ENCODE assay signal across 8 cellular contexts in genomic region chr18:21109936-21110666, GRCh38. TPM values are rescaled to one million over a fixed set of nuclear protein-coding genes. Genes with fewer than 3 reads are reported as not detected.
DNase-seq lines count a peak whose midpoint lies in the region; ATAC-seq and TF ChIP-seq lines count a peak whose summit lies in the region.

No MANE protein-coding gene starts in this region.

- H3K4me1 ChIP-seq in MM.1S (ENCODE audit: low read length) (peaks cover 8% of the 10 kb centered on the region; the same call in 1 of the 2 replicates), endodermal cell (ENCODE audit: control insufficient read depth, insufficient read depth, low read length) (no peaks in the 10 kb centered on the region), trophoblast cell (ENCODE audit: control insufficient read depth in 1 of 2, insufficient read depth in 2 of 2, low read length in 2 of 2) (no peaks in the 10 kb centered on the region)

- H3F3A ChIP-seq in MM.1S (ENCODE audit: insufficient read depth, low read length) = peaks cover 16% of the 10 kb centered on the region; the same call in 1 of the 2 replicates

- H2AFZ ChIP-seq in MM.1S (ENCODE audit: low read length) = peak overlapping the region; percentile 95; the same call in 1 of the 2 replicates
- no peak overlapping the region for H2AFZ ChIP-seq in trophoblast cell (ENCODE audit: insufficient read depth, low read length, poor library complexity)

- peaks cover 2% of the 10 kb centered on the region for H3K36me3 Mint-ChIP-seq in endodermal cell (ENCODE audit: low read depth)

- H3K9me3 Mint-ChIP-seq in endodermal cell = no peaks in the 10 kb centered on the region

- H3K27me3 ChIP-seq in GM06990 (replicated peaks; ENCODE audit: control insufficient read depth, insufficient read depth, low read length) (no peaks in the 10 kb centered on the region), MM.1S (replicated peaks; ENCODE audit: insufficient read depth, low read length) (no peaks in the 10 kb centered on the region), endodermal cell (ENCODE audit: control insufficient read depth, insufficient read depth, low read length, poor library complexity, severe bottlenecking) (no peaks in the 10 kb centered on the region), trophoblast cell (ENCODE audit: insufficient read depth, low read length) (no peaks in the 10 kb centered on the region)

- H2BK120ac ChIP-seq in trophoblast cell (ENCODE audit: insufficient read depth, low read length, poor library complexity) = no peak overlapping the region

- TF ChIP-seq CTCF in GM06990 (IDR thresholded peaks at IDR 0.05; ENCODE audit: insufficient read depth, low read length, poor library complexity, severe bottlenecking) (no peak), MM.1S (IDR thresholded peaks at IDR 0.05; ENCODE audit: low read length) (no peak), endodermal cell (conservative IDR thresholded peaks at IDR 0.05) (no peak)

- H3K79me2 ChIP-seq in MM.1S (ENCODE audit: low read length) (peaks cover 64% of the 10 kb centered on the region), trophoblast cell (ENCODE audit: control insufficient read depth, insufficient read depth, low read length, poor library complexity) (peaks cover 13% of the 10 kb centered on the region)

- no peak overlapping the region for H3K14ac ChIP-seq in trophoblast cell (ENCODE audit: low read length)

- no peak overlapping the region for H2AK5ac ChIP-seq in trophoblast cell (ENCODE audit: low read length)

- peak overlapping the region; percentile 82 for H3K4me2 ChIP-seq in MM.1S (ENCODE audit: low read depth, low read length)
- H3K4me2 ChIP-seq in trophoblast cell (ENCODE audit: low read length) = peak overlapping the region; percentile 79

- peaks cover 14% of the 10 kb centered on the region for H3K27me3 Mint-ChIP-seq in endodermal cell (ENCODE audit: insufficient read depth)

- DNase-seq in GM06990 (ENCODE audit: extremely low read depth, insufficient read length) (peak; percentile 21), MM.1S (peak; percentile 21), endodermal cell (no peak), trophoblast cell (no peak), cerebellum (ENCODE audit: low spot score) (no peak), NCI-H146 (lab: John Stamatoyannopoulos, UW) (no peak), NCI-H1105 (lab: John Stamatoyannopoulos, UW) (no peak)

- H2BK12ac ChIP-seq in trophoblast cell (ENCODE audit: low read length) = no peak overlapping the region

- peaks cover 23% of the 10 kb centered on the region for H4K20me1 ChIP-seq in MM.1S (ENCODE audit: insufficient read depth, low read length)

- H4K91ac ChIP-seq in trophoblast cell (ENCODE audit: low read depth, low read length) = no peak overlapping the region

- peak overlapping the region; percentile 91 for H3K4me3 ChIP-seq in GM06990 (replicated peaks; ENCODE audit: low read depth, low read length)
- peak overlapping the region; percentile 99 for H3K4me3 ChIP-seq in MM.1S (ENCODE audit: low read length)
- peak overlapping the region; percentile 100 for H3K4me3 ChIP-seq in endodermal cell (ENCODE audit: low read length)
- H3K4me3 ChIP-seq in trophoblast cell (ENCODE audit: low read depth, low read length) = peak overlapping the region; percentile 94

- 2 to 3% methylated on average over 7 to 8 of the region's 8 CpGs for WGBS in endodermal cell (ENCODE audit: insufficient coverage in 1 of 2, insufficient read length in 1 of 2), 2 experiments
- no CpG with 5 or more reads among the region's 8 CpGs for WGBS in trophoblast cell (ENCODE audit: extremely low coverage, insufficient coverage, insufficient read length)

- H3K4me3 Mint-ChIP-seq in endodermal cell = no peak overlapping the region

- no peak overlapping the region for H3K23ac ChIP-seq in trophoblast cell (ENCODE audit: low read length)

- H3K9me2 ChIP-seq in MM.1S (replicated peaks; ENCODE audit: insufficient read depth, low read length) = no peaks in the 10 kb centered on the region

- peaks cover 3% of the 10 kb centered on the region for H3K4me1 Mint-ChIP-seq in endodermal cell

- no peaks in the 10 kb centered on the region for H3K9me3 ChIP-seq in MM.1S (replicated peaks; ENCODE audit: insufficient read depth, low read length)
- no peaks in the 10 kb centered on the region for H3K9me3 ChIP-seq in endodermal cell (ENCODE audit: control insufficient read depth, low read length)
- H3K9me3 ChIP-seq in trophoblast cell (ENCODE audit: insufficient read depth, low read depth, low read length) = no peaks in the 10 kb centered on the region

- H3K27ac ChIP-seq in MM.1S (ENCODE audit: low read length) (peak overlapping the region; percentile 88; the same call in 1 of the 2 replicates), endodermal cell (ENCODE audit: low read depth, low read length) (no peak overlapping the region), trophoblast cell (ENCODE audit: low read depth, low read length) (no peak overlapping the region)

- no peak overlapping the region for H2BK5ac ChIP-seq in trophoblast cell (ENCODE audit: low read depth, low read length, poor library complexity)

- H3K18ac ChIP-seq in trophoblast cell (ENCODE audit: low read length) = no peak overlapping the region

- H3K79me1 ChIP-seq in trophoblast cell (ENCODE audit: low read length) = peaks cover 8% of the 10 kb centered on the region

- H3K4ac ChIP-seq in trophoblast cell (ENCODE audit: low read depth, low read length) = peak overlapping the region; percentile 10

- no peaks in the 10 kb centered on the region for H3K36me3 ChIP-seq in GM06990 (ENCODE audit: control insufficient read depth, insufficient read depth, low read length)
- no peaks in the 10 kb centered on the region for H3K36me3 ChIP-seq in MM.1S (replicated peaks; ENCODE audit: insufficient read depth, low read length)
- no peaks in the 10 kb centered on the region for H3K36me3 ChIP-seq in endodermal cell (ENCODE audit: control insufficient read depth, insufficient read depth, low read length)
- H3K36me3 ChIP-seq in trophoblast cell (ENCODE audit: control insufficient read depth in 1 of 2, insufficient read depth in 2 of 2, low read length in 2 of 2) = no peaks in the 10 kb centered on the region

- H4K8ac ChIP-seq in trophoblast cell (ENCODE audit: low read depth, low read length) = no peak overlapping the region

- H4K12ac ChIP-seq in trophoblast cell (ENCODE audit: low read depth, low read length) = no peak overlapping the region

- H3K9ac ChIP-seq in MM.1S (ENCODE audit: low read length) (peak overlapping the region; percentile 94; the same call in 1 of the 2 replicates), endodermal cell (ENCODE audit: extremely low read depth, low read length, poor library complexity, severe bottlenecking) (peak overlapping the region; percentile 49), trophoblast cell (ENCODE audit: low read length) (no peak overlapping the region)

- H3K27ac Mint-ChIP-seq in endodermal cell = peak overlapping the region; percentile 7

- ATAC-seq in HG03457 (IDR thresholded peaks at IDR 0.05; ENCODE audit: unreplicated experiment) = no peak

RNA-seq across cellular contexts. Expression of gene ROCK1, which starts 1.5 kb away (rescaled TPM):
- total RNA-seq in endodermal cell = 10 to 100 TPM; 49.6 to 54.2 TPM
- 36.7 TPM for polyA plus RNA-seq in endodermal cell (2013, experiment 1 of 2)
- 38.4 TPM for polyA plus RNA-seq in endodermal cell (2013, experiment 2 of 2)
- 27.8 and 29.9 TPM in 2 replicates for polyA plus RNA-seq in trophoblast cell (2013)
- 73.0 TPM for total RNA-seq in cerebellum

Comparison
In these comparisons a context has a peak if more than half of its experiments do, and no peak if none do; other contexts are left out.
1. DNase-seq: peak in GM06990 (single experiment) and MM.1S (single experiment); none in endodermal cell (single experiment), trophoblast cell (0 of 2), cerebellum (single experiment), NCI-H146 (single experiment) and NCI-H1105 (single experiment).
2. Peak in every context shown above with its lines, with median percentiles within 50 percentile points of each other: H3K4me3 ChIP-seq.